In the genomic region with DNA sequence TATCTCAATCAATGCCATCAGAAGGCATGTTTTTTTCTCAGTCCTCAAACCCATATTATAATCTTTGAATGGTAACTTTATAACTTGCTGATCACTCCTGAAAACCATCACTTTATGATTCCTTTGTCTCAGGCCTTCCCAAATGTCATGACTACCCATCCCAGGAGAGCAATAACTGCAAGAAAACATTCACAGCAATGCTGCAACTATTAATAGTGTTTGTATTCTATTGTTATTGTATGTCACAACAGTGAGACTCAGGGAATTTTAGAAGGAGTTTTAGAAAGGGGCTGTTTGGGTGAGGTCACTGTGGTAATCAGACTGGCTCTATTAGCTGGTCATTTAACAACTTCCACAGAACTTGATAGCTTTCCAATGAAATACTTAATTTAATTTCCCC, we compare ENCODE assay signal across 21 cellular contexts.
"Had no signal": no experiment of that assay in that cellular context is flagged by ENCODE, and none has a peak within 500 bp of the region (broad histone marks: within the 10 kb centered on the region; RNA-seq: fewer than 3 reads in every experiment).

No MANE protein-coding gene starts in this region.

- H3K27me3 ChIP-seq: esophagus squamous epithelium, foreskin keratinocyte, ovary, right atrium auricular region, vagina had no signal

- H3K9me3 ChIP-seq: lower lobe of right lung, ovary, psoas muscle, right atrium auricular region, vagina had no signal

- DNase-seq: activated B cell treated with CpG ODN at 0.5 μM for 24 hours; activated CD4-positive, alpha-beta memory T cell treated with anti-CD3 and anti-CD28 coated beads for 36 hours; activated CD4-positive, alpha-beta T cell treated with anti-CD3 and anti-CD28 coated beads for 4 hours; activated effector memory CD4-positive, alpha-beta T cell treated with anti-CD3 and anti-CD28 coated beads, Interleukin-2, amount 50 U/mL, for 16 hours; activated naive CD4-positive, alpha-beta T cell treated with anti-CD3 and anti-CD28 coated beads, Interleukin-2, amount 10 ng/mL, durations not matched to agents 7 days and 5 days; activated T-cell treated with anti-CD3 and anti-CD28 coated beads for 4 hours; cortex of kidney; endodermal cell; esophagus squamous epithelium; foreskin keratinocyte; left colon; lower lobe of right lung; natural killer cell; ovary; psoas muscle; stimulated activated CD4-positive, alpha-beta T cell treated with anti-CD3 and anti-CD28 coated beads, Interleukin-1b, Interleukin-23, amount 100 ng/mL, for 48 hours; T1000; trophoblast cell had no signal

- H3K4me1 ChIP-seq: esophagus squamous epithelium, foreskin keratinocyte, lower lobe of right lung, psoas muscle, right atrium auricular region, vagina had no signal

- H3K36me3 ChIP-seq: esophagus squamous epithelium, lower lobe of right lung, ovary, right atrium auricular region, vagina had no signal

- H3K4me3 ChIP-seq: esophagus squamous epithelium, lower lobe of right lung, ovary, psoas muscle, right atrium auricular region, skin epidermis, vagina had no signal

- ATAC-seq: foreskin keratinocyte, left colon, lower lobe of right lung, natural killer cell had no signal

- H3K27ac ChIP-seq: esophagus squamous epithelium, foreskin keratinocyte, lower lobe of right lung, ovary, psoas muscle, right atrium auricular region, skin epidermis, vagina had no signal
